ENCODE assay signal across 1 cellular context in the genomic region with DNA sequence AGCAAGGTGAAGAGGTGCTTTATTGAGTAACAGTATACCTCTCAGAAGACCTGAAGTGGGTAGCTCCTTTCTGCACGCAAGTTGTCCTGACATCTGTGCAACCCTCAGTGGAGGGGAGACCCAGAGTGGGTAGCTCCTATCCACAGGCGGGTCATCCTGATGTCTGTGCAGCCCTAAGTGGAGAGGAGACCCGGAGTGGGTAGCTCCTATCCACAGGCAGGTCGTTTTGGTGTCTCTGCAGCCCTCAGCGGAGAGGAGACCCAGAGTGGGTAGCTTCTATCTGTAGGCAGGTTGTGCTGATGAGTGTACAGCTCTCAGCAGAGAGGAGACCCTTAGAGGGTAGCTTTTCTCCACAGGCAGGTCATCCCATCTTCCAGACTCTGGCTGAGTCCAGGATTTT.
TF ChIP-seq lines count a peak whose summit lies in the region.

No MANE protein-coding gene starts in this region.

TF ChIP-seq in GM23338, 12 proteins besides CTCF, POLR2A, EP300 and RAD21:
- no peak for TF ChIP-seq EZH2 (IDR thresholded peaks at IDR 0.05; ENCODE audit: low read depth, unreplicated experiment)
